In genomic region chr1:17207046-17207445, GRCh38 we compare ENCODE assay signal across 9 cellular contexts. TPM values are rescaled to one million over a fixed set of nuclear protein-coding genes. Genes with fewer than 3 reads are reported as not detected.
DNase-seq lines count a peak whose midpoint lies in the region; ATAC-seq and TF ChIP-seq lines count a peak whose summit lies in the region.
"Had no signal": no experiment of that assay in that cellular context is flagged by ENCODE, and none has a peak within 500 bp of the region (broad histone marks: within the 10 kb centered on the region; RNA-seq: fewer than 3 reads in every experiment).

No MANE protein-coding gene starts in this region.

- peaks cover 17% of the 10 kb centered on the region for H3K4me1 ChIP-seq in Karpas-422 (ENCODE audit: low read length)
- H3K4me1 ChIP-seq in tibial artery: peaks cover 0 to 3% (median 0%) of the 10 kb centered on the region in 4 donors

- ATAC-seq in activated CD8-positive, alpha-beta memory T cell treated with anti-CD3 and anti-CD28 coated beads, Interleukin-2, amount 10 ng/mL, durations not matched to agents 7 days and 5 days: no peak
- ATAC-seq: SK-N-SH treated with all-trans-retinoic acid at 6 μM for 48 hours had no signal

- no peak overlapping the region for H3K4me3 ChIP-seq in Karpas-422 (ENCODE audit: low read length)
- no peak overlapping the region for H3K4me3 ChIP-seq in tibial artery

- CTCF ChIA-PET in activated CD8-positive, alpha-beta memory T cell treated with anti-CD3 and anti-CD28 coated beads, Interleukin-2, amount 10 ng/mL, durations not matched to agents 7 days and 5 days (lab: Charles Lee): interaction anchor here (1.3 to 2.1 kb wide), 6 partner anchors 9 to 82 kb away, joined by 4 to 8 read pairs (median 4); no protein-coding TSS in a partner anchor

- no peak overlapping the region for H3K9ac ChIP-seq in Karpas-422 (ENCODE audit: low read length)

- H3K79me2 ChIP-seq in Karpas-422 (ENCODE audit: low read length): no peaks in the 10 kb centered on the region

- intact Hi-C loops in tibial artery (cut with DNase I; ENCODE audit: low total_unique reads): no loop called here

- no peaks in the 10 kb centered on the region for H3K36me3 Mint-ChIP-seq in activated CD8-positive, alpha-beta memory T cell treated with anti-CD3 and anti-CD28 coated beads, Interleukin-2, amount 10 ng/mL, durations not matched to agents 7 days and 5 days

- DNase-seq in activated CD8-positive, alpha-beta memory T cell treated with anti-CD3 and anti-CD28 coated beads, Interleukin-2, amount 10 ng/mL, durations not matched to agents 7 days and 5 days: peak; percentile 48
- DNase-seq in activated CD8-positive, alpha-beta memory T cell treated with anti-CD3 and anti-CD28 coated beads for 24 hours: no peak
- peak; percentile 91 for DNase-seq in Karpas-422
- DNase-seq in globus pallidus (ENCODE audit: low spot score): peak; percentile 67
- peak; percentile 76 to 77 for DNase-seq in tibial artery
- DNase-seq in NK-92 treated with Interleukin-12 subunit alpha and Interleukin-12 subunit beta, amount 100 ng/mL, for 24 hours (lab: John Stamatoyannopoulos, UW): no peak
- no peak for DNase-seq in iPS-NIHi11 (ENCODE audit: low spot score)
- no peak for DNase-seq in effector CD8-positive, alpha-beta T cell (lab: John Stamatoyannopoulos, UW)

- H3K36me3 ChIP-seq in Karpas-422 (ENCODE audit: insufficient read depth, low read length) (no peaks in the 10 kb centered on the region), tibial artery (no peaks in the 10 kb centered on the region)

- H3K27ac ChIP-seq in Karpas-422 (ENCODE audit: low read length) (no peak overlapping the region), tibial artery (no peak overlapping the region)

- H3K4me1 Mint-ChIP-seq in activated CD8-positive, alpha-beta memory T cell treated with anti-CD3 and anti-CD28 coated beads, Interleukin-2, amount 10 ng/mL, durations not matched to agents 7 days and 5 days: peaks cover 54% of the 10 kb centered on the region

- H2AFZ ChIP-seq in Karpas-422 (ENCODE audit: low read length): no peak overlapping the region

- peak overlapping the region; percentile 38 for H3K4me2 ChIP-seq in Karpas-422 (ENCODE audit: low read depth, low read length, poor library complexity, severe bottlenecking)

- peaks cover 15% of the 10 kb centered on the region for H3K27me3 Mint-ChIP-seq in activated CD8-positive, alpha-beta memory T cell treated with anti-CD3 and anti-CD28 coated beads, Interleukin-2, amount 10 ng/mL, durations not matched to agents 7 days and 5 days

- no peaks in the 10 kb centered on the region for H3K9me2 ChIP-seq in Karpas-422 (replicated peaks; ENCODE audit: insufficient read depth, low read length)

- H3K9me3 Mint-ChIP-seq in activated CD8-positive, alpha-beta memory T cell treated with anti-CD3 and anti-CD28 coated beads, Interleukin-2, amount 10 ng/mL, durations not matched to agents 7 days and 5 days (ENCODE audit: low read depth): no peaks in the 10 kb centered on the region

- H3K27ac Mint-ChIP-seq in activated CD8-positive, alpha-beta memory T cell treated with anti-CD3 and anti-CD28 coated beads, Interleukin-2, amount 10 ng/mL, durations not matched to agents 7 days and 5 days: peak overlapping the region; percentile 83

- H3K9me3 ChIP-seq in Karpas-422 (ENCODE audit: low read length) (no peaks in the 10 kb centered on the region), tibial artery (no peaks in the 10 kb centered on the region)

- no peaks in the 10 kb centered on the region for H3K27me3 ChIP-seq in Karpas-422 (ENCODE audit: low read length)
- peaks cover 0 to 22% of the 10 kb centered on the region in 2 donors for H3K27me3 ChIP-seq in tibial artery

- no peak overlapping the region for H3K4me3 Mint-ChIP-seq in activated CD8-positive, alpha-beta memory T cell treated with anti-CD3 and anti-CD28 coated beads, Interleukin-2, amount 10 ng/mL, durations not matched to agents 7 days and 5 days

- TF ChIP-seq CTCF in tibial artery (IDR thresholded peaks at IDR 0.05): no peak

- H4K20me1 ChIP-seq in Karpas-422 (ENCODE audit: insufficient read depth, low read depth, low read length): no peaks in the 10 kb centered on the region

RNA-seq across cellular contexts. Expression of gene PADI1, which starts 2.1 kb away (rescaled TPM):
- total RNA-seq in activated CD8-positive, alpha-beta memory T cell treated with anti-CD3 and anti-CD28 coated beads, Interleukin-2, amount 10 ng/mL, durations not matched to agents 7 days and 5 days: not detected
- total RNA-seq in Karpas-422 (2014; rRNA removed; shearing (Covaris generic); ENCODE audit: low replicate concordance): not detected in 2 replicates

RNA-seq across cellular contexts. Expression of gene PADI3, which starts 41.9 kb away (rescaled TPM):
- total RNA-seq in activated CD8-positive, alpha-beta memory T cell treated with anti-CD3 and anti-CD28 coated beads, Interleukin-2, amount 10 ng/mL, durations not matched to agents 7 days and 5 days: not detected
- not detected in 2 replicates for total RNA-seq in Karpas-422 (2014; rRNA removed; shearing (Covaris generic); ENCODE audit: low replicate concordance)

Comparison
In these comparisons a context has a peak if more than half of its experiments do, and no peak if none do; other contexts are left out.
1. DNase-seq: peak in activated CD8-positive, alpha-beta memory T cell treated with anti-CD3 and anti-CD28 coated beads, Interleukin-2, amount 10 ng/mL, durations not matched to agents 7 days and 5 days (single experiment), Karpas-422 (single experiment), globus pallidus (single experiment) and tibial artery (2 of 2); none in activated CD8-positive, alpha-beta memory T cell treated with anti-CD3 and anti-CD28 coated beads for 24 hours (single experiment), NK-92 treated with Interleukin-12 subunit alpha and Interleukin-12 subunit beta, amount 100 ng/mL, for 24 hours (single experiment), iPS-NIHi11 (single experiment) and effector CD8-positive, alpha-beta T cell (single experiment).